14 cellular contexts compared by ENCODE assay signal in genomic region chr14:54797556-54797955, GRCh38.
DNase-seq lines count a peak whose midpoint lies in the region; ATAC-seq and TF ChIP-seq lines count a peak whose summit lies in the region.
"Had no signal": no experiment of that assay in that cellular context is flagged by ENCODE, and none has a peak within 500 bp of the region (broad histone marks: within the 10 kb centered on the region; RNA-seq: fewer than 3 reads in every experiment).

No MANE protein-coding gene starts in this region.

- H3K4me3 Mint-ChIP-seq in neural progenitor cell: no peak overlapping the region
- H3K4me3 Mint-ChIP-seq: CD14-positive monocyte; CD4-positive, alpha-beta memory T cell had no signal

- H2AFZ ChIP-seq in neural progenitor cell (replicated peaks): peak overlapping the region; percentile 49

- H3K27ac ChIP-seq in neural progenitor cell: no peak overlapping the region
- H3K27ac ChIP-seq: BLaER1 had no signal

- ATAC-seq in Right ventricle myocardium inferior (no peak), left lobe of liver (no peak), GM18867 (IDR thresholded peaks at IDR 0.05; ENCODE audit: unreplicated experiment) (no peak)
- ATAC-seq: K562 had no signal

- H3K9ac ChIP-seq in neural progenitor cell: no peak overlapping the region
- H3K9ac ChIP-seq: BLaER1 had no signal

- TF ChIP-seq CTCF in neural progenitor cell (IDR thresholded peaks at IDR 0.05): no peak

- H4K20me1 ChIP-seq in neural progenitor cell (ENCODE audit: low read depth): no peaks in the 10 kb centered on the region
- H4K20me1 ChIP-seq: BLaER1 had no signal

- peaks cover 4% of the 10 kb centered on the region for H3K36me3 Mint-ChIP-seq in neural progenitor cell

- H3K4me1 ChIP-seq in neural progenitor cell: peaks cover 15% of the 10 kb centered on the region
- H3K4me1 ChIP-seq: BLaER1, HAP-1 had no signal

- H3K4me3 ChIP-seq in neural progenitor cell: no peak overlapping the region
- H3K4me3 ChIP-seq: BLaER1, HAP-1, K562 had no signal

- H3K4me1 Mint-ChIP-seq in neural progenitor cell: peaks cover 22% of the 10 kb centered on the region
- H3K4me1 Mint-ChIP-seq: CD4-positive, alpha-beta memory T cell had no signal

- no peaks in the 10 kb centered on the region for H3K79me2 ChIP-seq in neural progenitor cell (ENCODE audit: low read depth)

- DNase-seq in cardiac septum (ENCODE audit: low spot score) (peak; percentile 33), Right ventricle myocardium inferior (ENCODE audit: missing footprints) (no peak), left lobe of liver (ENCODE audit: low spot score) (peak; percentile 32), neural progenitor cell (ENCODE audit: low spot score) (no peak), HCEC 1CT (no peak), D341Med (ENCODE audit: low spot score) (no peak)
- DNase-seq: CD4-positive, alpha-beta memory T cell; DMS79 treated with DMSO at 0.1 percent for 48 hours; GF-D8 had no signal

- peaks cover 14% of the 10 kb centered on the region for H3K27me3 Mint-ChIP-seq in neural progenitor cell (ENCODE audit: insufficient read depth, low read depth)

- no peaks in the 10 kb centered on the region for H3K9me3 ChIP-seq in neural progenitor cell (ENCODE audit: low read depth)
- H3K9me3 ChIP-seq: HAP-1 had no signal

- H3K27ac Mint-ChIP-seq in neural progenitor cell: no peak overlapping the region

- H3K4me2 ChIP-seq in neural progenitor cell: no peak overlapping the region
- H3K4me2 ChIP-seq: BLaER1 had no signal

- H3K27me3 ChIP-seq in neural progenitor cell: no peaks in the 10 kb centered on the region
- H3K27me3 ChIP-seq: BLaER1 had no signal

- H3K36me3 ChIP-seq in neural progenitor cell: no peaks in the 10 kb centered on the region

- H3K9me3 Mint-ChIP-seq in neural progenitor cell: peaks cover 17% of the 10 kb centered on the region

- H3F3A ChIP-seq in neural progenitor cell (ENCODE audit: low read depth): peaks cover 3% of the 10 kb centered on the region

- intact Hi-C loops in cardiac septum (cut with DNase I): no loop called here
- intact Hi-C loops in Right ventricle myocardium inferior (cut with DNase I): no loop called here

Comparison
In these comparisons a context has a peak if more than half of its experiments do, and no peak if none do; other contexts are left out.
1. DNase-seq: peak in cardiac septum (single experiment) and left lobe of liver (single experiment); none in Right ventricle myocardium inferior (single experiment), neural progenitor cell (single experiment), HCEC 1CT (single experiment) and D341Med (single experiment).